In the genomic region with DNA sequence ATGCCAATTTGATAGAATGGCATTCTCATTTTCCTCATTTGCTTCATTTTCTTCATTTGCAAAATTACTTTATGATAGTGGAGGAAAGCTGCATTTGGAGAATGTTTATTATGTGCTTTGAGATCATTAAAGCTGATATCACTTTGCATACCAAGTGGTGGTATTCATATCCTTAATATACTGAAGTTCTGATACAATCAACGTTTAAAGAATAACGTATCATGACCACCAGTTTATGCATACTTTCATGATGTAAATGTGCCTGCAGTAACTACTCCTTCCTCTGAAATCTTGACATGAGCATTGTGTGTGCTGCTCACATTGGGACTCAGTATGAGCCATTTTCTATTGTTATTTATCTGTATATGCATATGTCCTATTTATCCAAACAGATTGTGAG, we compare ENCODE assay signal across 28 cellular contexts.
DNase-seq lines count a peak whose midpoint lies in the region; ATAC-seq and TF ChIP-seq lines count a peak whose summit lies in the region.
"Had no signal": no experiment of that assay in that cellular context is flagged by ENCODE, and none has a peak within 500 bp of the region (broad histone marks: within the 10 kb centered on the region; RNA-seq: fewer than 3 reads in every experiment).

No MANE protein-coding gene starts in this region.

- intact Hi-C loops in CD4-positive, alpha-beta memory T cell (cut with micrococcal nuclease), result no loop called here
- intact Hi-C loops in IMR-90 (cut with micrococcal nuclease), result no loop called here

- no peaks in the 10 kb centered on the region for H3K9me1 ChIP-seq in IMR-90 (ENCODE audit: insufficient read depth, low read length)

- CTCF ChIA-PET in CD4-positive, alpha-beta memory T cell (lab: Charles Lee; ENCODE audit: partially characterized antibody), result no interaction called here
- CTCF ChIA-PET in IMR-90 (lab: Yijun Ruan, JAX), result interaction anchor here (1.0 to 1.1 kb wide), 3 partner anchors 10 to 45 kb away, joined by 3 to 4 read pairs (median 3); no protein-coding TSS in a partner anchor

- H2BK15ac ChIP-seq in IMR-90 (ENCODE audit: low read depth, low read length), result no peak overlapping the region

- H3K4me2 ChIP-seq in IMR-90 (ENCODE audit: low read depth, low read length) (peak overlapping the region; percentile 47), osteoblast (ENCODE audit: insufficient read depth, low read length) (peak overlapping the region; percentile 18)

- no peaks in the 10 kb centered on the region for H3K79me2 ChIP-seq in osteoblast (ENCODE audit: insufficient read depth, low read length)

- H3K4me1 ChIP-seq in CD4-positive, alpha-beta memory T cell (ENCODE audit: insufficient read depth, low read length), result peaks cover 53% of the 10 kb centered on the region
- H3K4me1 ChIP-seq in IMR-90 (ENCODE audit: control insufficient read depth, insufficient read depth, low read length), result peaks cover 3% of the 10 kb centered on the region
- peaks cover 15% of the 10 kb centered on the region for H3K4me1 ChIP-seq in osteoblast (ENCODE audit: insufficient read depth, low read length)
- H3K4me1 ChIP-seq: BE2C, foreskin keratinocyte had no signal

- H3K36me3 Mint-ChIP-seq in CD4-positive, alpha-beta memory T cell, result peaks cover 0 to 32% of the 10 kb centered on the region in 2 donors
- H3K36me3 Mint-ChIP-seq in nephron progenitor cell (ENCODE audit: low read depth), result no peaks in the 10 kb centered on the region

- TF ChIP-seq RAD21 in IMR-90 (IDR thresholded peaks at IDR 0.05; ENCODE audit: low read length), result no peak

- no peak overlapping the region for H3K4ac ChIP-seq in IMR-90 (ENCODE audit: low read depth, low read length)

- no TSS peak for BruUV-seq in IMR-90 (replicated peaks; lab: Mats Ljungman, UMichigan)

- H3K4me3 ChIP-seq in CD4-positive, alpha-beta memory T cell (ENCODE audit: low read length in 2 of 2), result no peak overlapping the region
- H3K4me3 ChIP-seq in IMR-90 (ENCODE audit: insufficient read depth, low read depth, low read length), result no peak overlapping the region
- H3K4me3 ChIP-seq in coronary artery, result peak overlapping the region; percentile 37
- H3K4me3 ChIP-seq in osteoblast (ENCODE audit: insufficient read depth, low read length), result no peak overlapping the region
- H3K4me3 ChIP-seq: GM12878, heart right ventricle, tibial artery had no signal

- peak overlapping the region; percentile 68 for H2BK120ac ChIP-seq in IMR-90 (ENCODE audit: low read depth, low read length)

- no CpG with 5 or more reads among the region's 2 CpGs for WGBS in IMR-90 (ENCODE audit: extremely low coverage in 2 of 2, insufficient read length in 1 of 2), 2 experiments

- no peak overlapping the region for H4K5ac ChIP-seq in IMR-90 (ENCODE audit: low read depth, low read length)

- TF ChIP-seq CTCF in IMR-90 (conservative IDR thresholded peaks at IDR 0.05; ENCODE audit: low read depth, low read length) (no peak), coronary artery (IDR thresholded peaks at IDR 0.05) (no peak), osteoblast (IDR thresholded peaks at IDR 0.05; ENCODE audit: extremely low read depth, low read depth, low read length) (no peak), nephron progenitor cell (IDR thresholded peaks at IDR 0.05) (no peak)

- no peak overlapping the region for H3K56ac ChIP-seq in IMR-90 (ENCODE audit: extremely low read depth, insufficient read depth, low read length)

- no peak overlapping the region for H2AFZ ChIP-seq in IMR-90 (replicated peaks; ENCODE audit: low read length, poor library complexity)
- no peak overlapping the region for H2AFZ ChIP-seq in osteoblast (ENCODE audit: low read length)

- H3K9me3 ChIP-seq in CD4-positive, alpha-beta memory T cell (ENCODE audit: control insufficient read depth in 1 of 2, low read length in 2 of 2), result no peaks in the 10 kb centered on the region
- H3K9me3 ChIP-seq in IMR-90 (ENCODE audit: control insufficient read depth, insufficient read depth, low read length) (no peaks in the 10 kb centered on the region), osteoblast (ENCODE audit: low read depth, low read length) (no peaks in the 10 kb centered on the region)
- H3K9me3 ChIP-seq: BE2C, heart right ventricle, tibial artery had no signal

- H3K4me3 Mint-ChIP-seq in CD4-positive, alpha-beta memory T cell, result peak overlapping the region in 2 of 8 donors; percentile 11 to 33
- H3K4me3 Mint-ChIP-seq in nephron progenitor cell, result no peak overlapping the region
- H3K4me3 Mint-ChIP-seq: H9; IgD-negative memory B cell; T-helper 1 cell treated with Interleukin-12 subunit alpha and Interleukin-12 subunit beta and Interleukin-4 antibody, amounts not matched to agents 30 μg/mL and 1 μg/mL, for 36 hours had no signal

- no peaks in the 10 kb centered on the region for H3K9me3 Mint-ChIP-seq in CD4-positive, alpha-beta memory T cell
- no peaks in the 10 kb centered on the region for H3K9me3 Mint-ChIP-seq in nephron progenitor cell
- H3K9me3 Mint-ChIP-seq: H9; IgD-negative memory B cell; T-helper 1 cell treated with Interleukin-12 subunit alpha and Interleukin-12 subunit beta and Interleukin-4 antibody, amounts not matched to agents 30 μg/mL and 1 μg/mL, for 36 hours had no signal

- H3K23ac ChIP-seq in IMR-90 (ENCODE audit: low read depth, low read length), result no peak overlapping the region

- H3K14ac ChIP-seq in IMR-90 (replicated peaks; ENCODE audit: low read depth, low read length), result no peak overlapping the region

- H3K79me1 ChIP-seq in IMR-90 (ENCODE audit: low read depth in 1 of 2, low read length in 2 of 2), result no peaks in the 10 kb centered on the region

- POLR2A ChIA-PET in CD4-positive, alpha-beta memory T cell (lab: Charles Lee; ENCODE audit: partially characterized antibody), result no interaction called here
- POLR2A ChIA-PET in IMR-90 (lab: Charles Lee; ENCODE audit: unreplicated experiment), result no interaction called here

- dilution Hi-C loops in IMR-90 (cut with HindIII; ENCODE audit: low sequenced_read_pairs, unreplicated experiment), result no loop called here

- H3K9ac ChIP-seq in IMR-90 (ENCODE audit: low read depth, low read length), result no peak overlapping the region

- H3K36me3 ChIP-seq in CD4-positive, alpha-beta memory T cell (ENCODE audit: insufficient read depth, low read length), result no peaks in the 10 kb centered on the region
- no peaks in the 10 kb centered on the region for H3K36me3 ChIP-seq in IMR-90 (ENCODE audit: control insufficient read depth, insufficient read depth, low read length)
- no peaks in the 10 kb centered on the region for H3K36me3 ChIP-seq in osteoblast (ENCODE audit: insufficient read depth, low read length)
- H3K36me3 ChIP-seq: BE2C, tibial artery had no signal

- H2AK9ac ChIP-seq in IMR-90 (replicated peaks; ENCODE audit: low read depth, low read length, poor library complexity), result no peak overlapping the region

- H2BK20ac ChIP-seq in IMR-90 (ENCODE audit: low read depth, low read length), result peak overlapping the region; percentile 60; the same call in 1 of the 2 replicates

- no peak overlapping the region for H3K27ac ChIP-seq in CD4-positive, alpha-beta memory T cell (ENCODE audit: low read depth, low read length)
- H3K27ac ChIP-seq in IMR-90 (ENCODE audit: insufficient read depth, low read length) (no peak overlapping the region), coronary artery (peak overlapping the region in 1 of 2 donors; percentile 18), osteoblast (ENCODE audit: low read depth, low read length) (no peak overlapping the region)
- H3K27ac ChIP-seq: epithelial cell of prostate, foreskin keratinocyte had no signal

- H3K27ac Mint-ChIP-seq in CD4-positive, alpha-beta memory T cell, result peak overlapping the region in 4 of 7 donors; percentile 15 to 64 (median 32)
- no peak overlapping the region for H3K27ac Mint-ChIP-seq in nephron progenitor cell
- H3K27ac Mint-ChIP-seq: H9; IgD-negative memory B cell; T-helper 1 cell treated with Interleukin-12 subunit alpha and Interleukin-12 subunit beta and Interleukin-4 antibody, amounts not matched to agents 30 μg/mL and 1 μg/mL, for 36 hours had no signal

- no peaks in the 10 kb centered on the region for H4K20me1 ChIP-seq in IMR-90 (ENCODE audit: insufficient read depth, low read length)
- H4K20me1 ChIP-seq in osteoblast (ENCODE audit: insufficient read depth, low read length), result no peaks in the 10 kb centered on the region

- H4K8ac ChIP-seq in IMR-90 (ENCODE audit: low read depth in 2 of 2, low read length in 2 of 2), result peak overlapping the region in 1 of 2 experiments; percentile 72; a peak in 1 of 4 replicates

- H3K27me3 Mint-ChIP-seq in CD4-positive, alpha-beta memory T cell, result no peaks in the 10 kb centered on the region
- no peaks in the 10 kb centered on the region for H3K27me3 Mint-ChIP-seq in nephron progenitor cell (ENCODE audit: low read depth, poor library complexity)
- H3K27me3 Mint-ChIP-seq: IgD-negative memory B cell had no signal

- no peak overlapping the region for H2BK5ac ChIP-seq in IMR-90 (ENCODE audit: low read depth, low read length, poor library complexity, severe bottlenecking)

- TF ChIP-seq POLR2A in IMR-90 (IDR thresholded peaks at IDR 0.05; ENCODE audit: low read depth, low read length), result no peak

- no peak overlapping the region for H4K91ac ChIP-seq in IMR-90 (ENCODE audit: insufficient read depth, low read depth, low read length)

- H3K18ac ChIP-seq in IMR-90 (ENCODE audit: low read depth, low read length), result peak overlapping the region; percentile 59; the same call in 1 of the 2 replicates

- H2AK5ac ChIP-seq in IMR-90 (ENCODE audit: low read depth, low read length), result no peak overlapping the region

- no peak for DNase-seq in CD4-positive, alpha-beta memory T cell
- peak; percentile 73 for DNase-seq in IMR-90
- DNase-seq in coronary artery (ENCODE audit: low spot score), result no peak
- DNase-seq in osteoblast (ENCODE audit: insufficient read length, low spot score, missing footprints), result no peak
- DNase-seq in NCI-H345 treated with DMSO at 0.1 percent for 48 hours (lab: John Stamatoyannopoulos, UW; ENCODE audit: unreplicated experiment), result no peak
- no peak for DNase-seq in stimulated activated CD4-positive, alpha-beta T cell treated with anti-CD3 and anti-CD28 coated beads, Interleukin-15, amount 100 ng/mL, for 24 hours
- no peak for DNase-seq in nephron progenitor cell
- DNase-seq in KBM-7, result no peak
- DNase-seq: activated CD4-positive, alpha-beta T cell treated with anti-CD3 and anti-CD28 coated beads, Interleukin-2, amount 50 U/mL, for 4 hours; activated CD4-positive, CD25-positive, alpha-beta regulatory T cell; activated naive CD4-positive, alpha-beta T cell treated with anti-CD3 and anti-CD28 coated beads, Interleukin-2, amount 50 U/mL, for 16 hours; amygdala; BE2C; DMS 273 treated with DMSO at 0.1 percent for 48 hours; foreskin keratinocyte; H9; heart right ventricle; kidney; NCI-H1048; NCI-H1694; NCI-H446; right cardiac atrium; stimulated activated CD4-positive, alpha-beta T cell treated with anti-CD3 and anti-CD28 coated beads, Interleukin-2, amount 100 ng/mL, for 48 hours; tibial artery had no signal

- ATAC-seq in IMR-90 (ENCODE audit: low read depth), result peak; percentile 64
- ATAC-seq: foreskin keratinocyte, GM12878, heart right ventricle, right cardiac atrium had no signal

- no peaks in the 10 kb centered on the region for H3K27me3 ChIP-seq in CD4-positive, alpha-beta memory T cell (ENCODE audit: insufficient read depth, low read length)
- no peaks in the 10 kb centered on the region for H3K27me3 ChIP-seq in IMR-90 (ENCODE audit: control insufficient read depth, insufficient read depth, low read length)
- no peaks in the 10 kb centered on the region for H3K27me3 ChIP-seq in osteoblast (ENCODE audit: insufficient read depth, low read length)
- H3K27me3 ChIP-seq: BE2C, foreskin keratinocyte, heart right ventricle, tibial artery had no signal

- in situ Hi-C loops in IMR-90 (cut with MboI; ENCODE audit: low sequenced_read_pairs) (no loop called here), KBM-7 (cut with MboI; ENCODE audit: low pct_unique_long_range_greater_than_20kb, low sequenced_read_pairs) (no loop called here)

- peaks cover 55 to 80% (median 68%) of the 10 kb centered on the region in 4 donors for H3K4me1 Mint-ChIP-seq in CD4-positive, alpha-beta memory T cell
- no peaks in the 10 kb centered on the region for H3K4me1 Mint-ChIP-seq in nephron progenitor cell
- H3K4me1 Mint-ChIP-seq: H9 had no signal
